7 cellular contexts compared by ENCODE assay signal in genomic region chr19:50320051-50320450, GRCh38. TPM values are rescaled to one million over a fixed set of nuclear protein-coding genes. Genes with fewer than 3 reads are reported as not detected.
"Had no signal": no experiment of that assay in that cellular context is flagged by ENCODE, and none has a peak within 500 bp of the region (broad histone marks: within the 10 kb centered on the region; RNA-seq: fewer than 3 reads in every experiment).

No MANE protein-coding gene starts in this region.

- H2AFZ ChIP-seq: GM23248 had no signal

- DNase-seq: GM23248, GOT3, H9, HCEC 1CT, IMR-90, KG1 had no signal

- H3K9ac ChIP-seq: GM23248 had no signal

- H3K27ac ChIP-seq: GM23248 had no signal

- H3K4me3 ChIP-seq: GM23248, K562 had no signal

RNA-seq across cellular contexts. Expression of gene KCNC3, which starts 9.1 kb away (rescaled TPM):
- total RNA-seq: IMR-90 had no signal

RNA-seq across cellular contexts. Expression of gene NAPSA, which starts 45.4 kb away (rescaled TPM):
- total RNA-seq: IMR-90 had no signal
